In genomic region chr13:52995946-52996345, GRCh38 we compare ENCODE assay signal across 7 cellular contexts. TPM values are rescaled to one million over a fixed set of nuclear protein-coding genes. Genes with fewer than 3 reads are reported as not detected.
"Had no signal": no experiment of that assay in that cellular context is flagged by ENCODE, and none has a peak within 500 bp of the region (broad histone marks: within the 10 kb centered on the region; RNA-seq: fewer than 3 reads in every experiment).

No MANE protein-coding gene starts in this region.

- DNase-seq: IMR-90, KBM-7, KG1 had no signal

- ATAC-seq: HepG2, K562 had no signal

- H3K4me3 ChIP-seq: K562 had no signal

RNA-seq across cellular contexts. Expression of gene OLFM4, which starts 32.7 kb away (rescaled TPM):
- total RNA-seq: HepG2, HT-29, HT1080, IMR-90, K562 had no signal
